ENCODE assay signal across 9 cellular contexts in genomic region chr1:205584732-205585131, GRCh38. TPM values are rescaled to one million over a fixed set of nuclear protein-coding genes. Genes with fewer than 3 reads are reported as not detected.
DNase-seq lines count a peak whose midpoint lies in the region; TF ChIP-seq lines count a peak whose summit lies in the region.
"Had no signal": no experiment of that assay in that cellular context is flagged by ENCODE, and none has a peak within 500 bp of the region (broad histone marks: within the 10 kb centered on the region; RNA-seq: fewer than 3 reads in every experiment).

No MANE protein-coding gene starts in this region.

- no peaks in the 10 kb centered on the region for H3K9me2 ChIP-seq in DOHH2 (replicated peaks; ENCODE audit: control insufficient read depth, low read length)

- H3K27me3 Mint-ChIP-seq in HFFc6 (ENCODE audit: insufficient read depth): peaks cover 35% of the 10 kb centered on the region
- peaks cover 21% of the 10 kb centered on the region for H3K27me3 Mint-ChIP-seq in chondrocyte (ENCODE audit: low read depth)
- peaks cover 23% of the 10 kb centered on the region for H3K27me3 Mint-ChIP-seq in osteocyte (ENCODE audit: unreplicated experiment)

- no peaks in the 10 kb centered on the region for H3F3A ChIP-seq in DOHH2 (ENCODE audit: control insufficient read depth, insufficient read depth)

- DNase-seq in HFFc6 (no peak), chondrocyte (ENCODE audit: low spot score) (peak; percentile 43), osteocyte (ENCODE audit: extremely low spot score, unreplicated experiment) (no peak), KBM-7 (no peak), DMS79 treated with DMSO at 0.1 percent for 48 hours (lab: John Stamatoyannopoulos, UW) (no peak)
- DNase-seq in activated CD4-positive, alpha-beta T cell treated with anti-CD3 and anti-CD28 coated beads, Interleukin-2, amount 50 U/mL, for 48 hours: no peak

- H3K36me3 Mint-ChIP-seq in HFFc6 (ENCODE audit: low read depth) (no peaks in the 10 kb centered on the region), chondrocyte (ENCODE audit: low read depth) (no peaks in the 10 kb centered on the region), osteocyte (ENCODE audit: unreplicated experiment) (no peaks in the 10 kb centered on the region)

- H3K4me2 ChIP-seq in DOHH2 (ENCODE audit: low read length): no peak overlapping the region

- H3K27ac Mint-ChIP-seq in HFFc6: no peak overlapping the region
- H3K27ac Mint-ChIP-seq in chondrocyte (ENCODE audit: unreplicated experiment): no peak overlapping the region
- H3K27ac Mint-ChIP-seq in osteocyte (ENCODE audit: unreplicated experiment): no peak overlapping the region

- H3K36me3 ChIP-seq in DOHH2 (ENCODE audit: control insufficient read depth, low read length): no peaks in the 10 kb centered on the region
- H3K36me3 ChIP-seq: SJSA1 had no signal

- no peaks in the 10 kb centered on the region for H3K79me2 ChIP-seq in DOHH2 (ENCODE audit: control insufficient read depth, low read length)

- H3K4me1 Mint-ChIP-seq in HFFc6 (ENCODE audit: low read depth) (peaks cover 6% of the 10 kb centered on the region), chondrocyte (ENCODE audit: low read depth) (peaks cover 6% of the 10 kb centered on the region), osteocyte (ENCODE audit: unreplicated experiment) (peaks cover 11% of the 10 kb centered on the region)

- no peak overlapping the region for H3K4me3 Mint-ChIP-seq in HFFc6
- no peak overlapping the region for H3K4me3 Mint-ChIP-seq in chondrocyte (ENCODE audit: unreplicated experiment)
- no peak overlapping the region for H3K4me3 Mint-ChIP-seq in osteocyte (ENCODE audit: unreplicated experiment)

- in situ Hi-C loops in KBM-7 (cut with MboI; ENCODE audit: low pct_unique_long_range_greater_than_20kb, low sequenced_read_pairs): no loop called here

- peak; percentile 75 for TF ChIP-seq CTCF in DOHH2 (IDR thresholded peaks at IDR 0.05; ENCODE audit: low read depth, low read length, poor library complexity, severe bottlenecking)
- peak; percentile 69 for TF ChIP-seq CTCF in HFFc6 (IDR thresholded peaks at IDR 0.05)
- peak; percentile 61 for TF ChIP-seq CTCF in chondrocyte (IDR thresholded peaks at IDR 0.05)
- TF ChIP-seq CTCF in osteocyte (IDR thresholded peaks at IDR 0.05): peak; percentile 23

- H3K27me3 ChIP-seq in DOHH2 (ENCODE audit: control insufficient read depth, low read length): no peaks in the 10 kb centered on the region

- H3K9me3 Mint-ChIP-seq in HFFc6 (no peaks in the 10 kb centered on the region), chondrocyte (ENCODE audit: low read depth) (no peaks in the 10 kb centered on the region), osteocyte (ENCODE audit: unreplicated experiment) (no peaks in the 10 kb centered on the region)

- H3K27ac ChIP-seq in DOHH2 (ENCODE audit: low read depth, low read length): no peak overlapping the region
- H3K27ac ChIP-seq: SJSA1 had no signal

- no peaks in the 10 kb centered on the region for H3K9me3 ChIP-seq in DOHH2 (ENCODE audit: control insufficient read depth, insufficient read depth, low read length)
- H3K9me3 ChIP-seq: SJSA1 had no signal

- no peaks in the 10 kb centered on the region for H4K20me1 ChIP-seq in DOHH2 (ENCODE audit: control insufficient read depth, insufficient read depth, low read depth, low read length)

- no peak overlapping the region for H3K4me3 ChIP-seq in DOHH2 (ENCODE audit: low read length)
- H3K4me3 ChIP-seq: lung, SJSA1 had no signal

- peaks cover 15% of the 10 kb centered on the region for H3K4me1 ChIP-seq in DOHH2 (ENCODE audit: control insufficient read depth, low read length)
- H3K4me1 ChIP-seq: SJSA1 had no signal

RNA-seq across cellular contexts. Expression of gene ELK4, which starts 47.1 kb away (rescaled TPM):
- 10 to 100 TPM; 32.9 to 37.6 (median 35.6) TPM for total RNA-seq in HFFc6 (2021; fragmentation: NEBNext Ultra II Directional; extraction: Animal tissue kit (Norgen Biotek cat#: 25700))
- total RNA-seq in chondrocyte (33.0 to 37.2 TPM (median 35.6 TPM) in 3 replicates), osteocyte (46.4 and 50.4 TPM in 2 replicates)

Comparison
In these comparisons a context has a peak if more than half of its experiments do, and no peak if none do; other contexts are left out.
1. CTCF ChIP-seq: peak in every context shown above with its lines; median percentile 75 in DOHH2; 69 in HFFc6; 61 in chondrocyte; 23 in osteocyte.